In the genomic region with DNA sequence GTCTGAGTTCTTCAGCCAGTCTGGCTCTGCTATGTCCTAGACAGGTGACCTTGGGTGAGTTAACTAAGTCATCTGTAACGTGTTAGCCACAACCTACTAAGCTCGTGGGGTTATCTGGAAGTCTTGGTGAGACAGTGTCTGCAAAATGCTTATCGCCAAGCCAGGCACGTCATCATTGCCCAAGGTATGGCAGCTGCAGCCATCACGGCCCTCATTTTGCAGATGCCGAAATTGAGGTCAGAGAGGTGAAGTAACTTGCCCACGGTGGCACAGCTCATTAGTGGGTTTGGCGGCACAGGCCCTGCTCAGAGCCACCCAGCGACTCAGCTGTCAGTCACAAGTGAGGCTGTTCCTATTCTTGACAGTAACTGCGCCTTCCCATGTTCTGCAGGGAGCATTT, we compare ENCODE assay signal across 1 cellular context.
TF ChIP-seq lines count a peak whose summit lies in the region.

No MANE protein-coding gene starts in this region.

TF ChIP-seq in HepG2, 621 proteins besides CTCF, POLR2A, EP300 and RAD21 (continued from another document):
- TF ChIP-seq, protein P1, sequence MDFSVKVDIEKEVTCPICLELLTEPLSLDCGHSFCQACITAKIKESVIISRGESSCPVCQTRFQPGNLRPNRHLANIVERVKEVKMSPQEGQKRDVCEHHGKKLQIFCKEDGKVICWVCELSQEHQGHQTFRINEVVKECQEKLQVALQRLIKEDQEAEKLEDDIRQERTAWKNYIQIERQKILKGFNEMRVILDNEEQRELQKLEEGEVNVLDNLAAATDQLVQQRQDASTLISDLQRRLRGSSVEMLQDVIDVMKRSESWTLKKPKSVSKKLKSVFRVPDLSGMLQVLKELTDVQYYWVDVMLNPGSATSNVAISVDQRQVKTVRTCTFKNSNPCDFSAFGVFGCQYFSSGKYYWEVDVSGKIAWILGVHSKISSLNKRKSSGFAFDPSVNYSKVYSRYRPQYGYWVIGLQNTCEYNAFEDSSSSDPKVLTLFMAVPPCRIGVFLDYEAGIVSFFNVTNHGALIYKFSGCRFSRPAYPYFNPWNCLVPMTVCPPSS (IDR thresholded peaks at IDR 0.05) = no peak
- TF ChIP-seq CBX5 (CRISPR knock-in tag; IDR thresholded peaks at IDR 0.05; ENCODE audit: borderline replicate concordance) (no peak), ZNF768 (CRISPR knock-in tag; IDR thresholded peaks at IDR 0.05) (peak; percentile 98), ZNF776 (CRISPR knock-in tag; IDR thresholded peaks at IDR 0.05) (no peak), SALL1 (CRISPR knock-in tag; IDR thresholded peaks at IDR 0.05) (peak; percentile 17; the same call in 1 of the 2 replicates), ZNF329 (CRISPR knock-in tag; IDR thresholded peaks at IDR 0.05; ENCODE audit: low read depth) (no peak), ZNF766 (CRISPR knock-in tag; IDR thresholded peaks at IDR 0.05; ENCODE audit: borderline replicate concordance) (no peak)
- TF ChIP-seq, protein P2, sequence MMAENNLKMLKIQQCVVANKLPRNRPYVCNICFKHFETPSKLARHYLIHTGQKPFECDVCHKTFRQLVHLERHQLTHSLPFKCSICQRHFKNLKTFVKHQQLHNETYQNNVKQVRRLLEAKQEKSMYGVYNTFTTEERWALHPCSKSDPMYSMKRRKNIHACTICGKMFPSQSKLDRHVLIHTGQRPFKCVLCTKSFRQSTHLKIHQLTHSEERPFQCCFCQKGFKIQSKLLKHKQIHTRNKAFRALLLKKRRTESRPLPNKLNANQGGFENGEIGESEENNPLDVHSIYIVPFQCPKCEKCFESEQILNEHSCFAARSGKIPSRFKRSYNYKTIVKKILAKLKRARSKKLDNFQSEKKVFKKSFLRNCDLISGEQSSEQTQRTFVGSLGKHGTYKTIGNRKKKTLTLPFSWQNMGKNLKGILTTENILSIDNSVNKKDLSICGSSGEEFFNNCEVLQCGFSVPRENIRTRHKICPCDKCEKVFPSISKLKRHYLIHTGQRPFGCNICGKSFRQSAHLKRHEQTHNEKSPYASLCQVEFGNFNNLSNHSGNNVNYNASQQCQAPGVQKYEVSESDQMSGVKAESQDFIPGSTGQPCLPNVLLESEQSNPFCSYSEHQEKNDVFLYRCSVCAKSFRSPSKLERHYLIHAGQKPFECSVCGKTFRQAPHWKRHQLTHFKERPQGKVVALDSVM (CRISPR knock-in tag; IDR thresholded peaks at IDR 0.05) = no peak
